Comparison of ENCODE assay signal across 8 cellular contexts in genomic region chr11:102010776-102011500, GRCh38. TPM values are rescaled to one million over a fixed set of nuclear protein-coding genes. Genes with fewer than 3 reads are reported as not detected.
DNase-seq lines count a peak whose midpoint lies in the region; ATAC-seq, FAIRE-seq and TF ChIP-seq lines count a peak whose summit lies in the region.

No MANE protein-coding gene starts in this region.

- H3K4me3 ChIP-seq in pancreas = no peak overlapping the region
- H3K4me3 ChIP-seq in MM.1S (ENCODE audit: low read length) = no peak overlapping the region

- CTCF ChIA-PET in RWPE1 (lab: Yijun Ruan, JAX) = interaction anchor here (0.6 kb wide), 1 partner anchor 262 kb away, joined by 3 read pairs; no protein-coding TSS in a partner anchor

- H3K27me3 ChIP-seq in pancreas = no peaks in the 10 kb centered on the region
- H3K27me3 ChIP-seq in MM.1S (replicated peaks; ENCODE audit: insufficient read depth, low read length) = no peaks in the 10 kb centered on the region

- DNase-seq in EL (peak; percentile 97), RWPE1 (ENCODE audit: low spot score) (peak; percentile 94), fibroblast of the conjunctiva (ENCODE audit: low read depth) (peak; percentile 79), pancreas (peak in 1 of 6 donors; percentile 21), left lobe of liver (ENCODE audit: low spot score) (no peak), NCI-H128 (lab: John Stamatoyannopoulos, UW; ENCODE audit: unreplicated experiment) (no peak), MM.1S (no peak)
- DNase-seq in effector CD4-positive, alpha-beta T cell = no peak

- H3K36me3 ChIP-seq in pancreas (no peaks in the 10 kb centered on the region), MM.1S (replicated peaks; ENCODE audit: insufficient read depth, low read length) (no peaks in the 10 kb centered on the region)

- H3F3A ChIP-seq in MM.1S (ENCODE audit: insufficient read depth, low read length) = no peaks in the 10 kb centered on the region

- no peaks in the 10 kb centered on the region for H3K79me2 ChIP-seq in MM.1S (ENCODE audit: low read length)

- WGBS in pancreas, 2 donors = 26 to 28% methylated on average over 12 of the region's 12 CpGs

- no peaks in the 10 kb centered on the region for H3K9me3 ChIP-seq in pancreas
- H3K9me3 ChIP-seq in MM.1S (replicated peaks; ENCODE audit: insufficient read depth, low read length) = no peaks in the 10 kb centered on the region

- H2AFZ ChIP-seq in MM.1S (ENCODE audit: low read length) = no peak overlapping the region

- no peaks in the 10 kb centered on the region for H4K20me1 ChIP-seq in MM.1S (ENCODE audit: insufficient read depth, low read length)

- TF ChIP-seq CTCF in RWPE1 (conservative IDR thresholded peaks at IDR 0.05; ENCODE audit: low read depth) = no peak
- TF ChIP-seq CTCF in pancreas (IDR thresholded peaks at IDR 0.05) = no peak
- TF ChIP-seq CTCF in MM.1S (IDR thresholded peaks at IDR 0.05; ENCODE audit: low read length) = no peak

- peak in 3 of 4 donors; percentile 32 to 58 (median 47) for ATAC-seq in pancreas
- ATAC-seq in left lobe of liver = no peak

- POLR2A ChIA-PET in RWPE1 (lab: Yijun Ruan, JAX; ENCODE audit: low non-redundant PET) = interaction anchor here (0.7 kb wide), 1 partner anchor 15 kb away, joined by 4 read pairs; no protein-coding TSS in a partner anchor

- no peaks in the 10 kb centered on the region for H3K9me2 ChIP-seq in MM.1S (replicated peaks; ENCODE audit: insufficient read depth, low read length)

- H3K4me1 ChIP-seq in pancreas (peaks cover 0 to 3% (median 0%) of the 10 kb centered on the region in 3 donors), MM.1S (ENCODE audit: low read length) (no peaks in the 10 kb centered on the region)

- no peak overlapping the region for H3K4me2 ChIP-seq in MM.1S (ENCODE audit: low read depth, low read length)

- intact Hi-C loops in pancreas (cut with DNase I) = no loop called here

- FAIRE-seq in pancreas (lab: Jason Lieb, UNC) = no peak

- H3K27ac ChIP-seq in RWPE1 (peak overlapping the region; percentile 82), pancreas (no peak overlapping the region), MM.1S (ENCODE audit: low read length) (no peak overlapping the region)

- H3K9ac ChIP-seq in MM.1S (ENCODE audit: low read length) = no peak overlapping the region

RNA-seq across cellular contexts. Expression of gene CFAP300, which starts 36.3 kb away (rescaled TPM):
- total RNA-seq in pancreas (under 1 TPM; 0.32 to 0.90 (median 0.68) TPM), left lobe of liver (not detected)
- 1 to 10 TPM; 1.2 to 1.4 TPM for polyA plus RNA-seq in pancreas

Comparison
In these comparisons a context has a peak if more than half of its experiments do, and no peak if none do; other contexts are left out.
1. DNase-seq: peak in EL (single experiment), RWPE1 (single experiment) and fibroblast of the conjunctiva (single experiment); none in left lobe of liver (single experiment), effector CD4-positive, alpha-beta T cell (single experiment), NCI-H128 (single experiment) and MM.1S (single experiment).